Comparison of ENCODE assay signal across 8 cellular contexts in genomic region chr18:11154369-11154982, GRCh38. TPM values are rescaled to one million over a fixed set of nuclear protein-coding genes. Genes with fewer than 3 reads are reported as not detected.
DNase-seq lines count a peak whose midpoint lies in the region; ATAC-seq and TF ChIP-seq lines count a peak whose summit lies in the region.

No MANE protein-coding gene starts in this region.

- peaks cover 6% of the 10 kb centered on the region for H3K4me1 Mint-ChIP-seq in neural crest cell

- H3K9me3 Mint-ChIP-seq in neural crest cell, result no peaks in the 10 kb centered on the region

- DNase-seq in NOMO-1 treated with DMSO at 0.1 percent for 48 hours (lab: John Stamatoyannopoulos, UW; ENCODE audit: unreplicated experiment) (peak; percentile 21), NOMO-1 treated with dmso at 0.1 percent for 144 hours (lab: John Stamatoyannopoulos, UW; ENCODE audit: unreplicated experiment) (no peak), NCI-H2196 (lab: John Stamatoyannopoulos, UW; ENCODE audit: unreplicated experiment) (peak; percentile 90), cardiac fibroblast (ENCODE audit: low read depth in 2 of 2) (peak; percentile 74 to 78), neural crest cell (ENCODE audit: low read depth, low spot score) (no peak)
- no peak for DNase-seq in stimulated activated CD4-positive, alpha-beta T cell treated with anti-CD3 and anti-CD28 coated beads, Interleukin-4, amount 100 ng/mL, for 4 hours

- peak; percentile 33 for TF ChIP-seq CTCF in cardiac fibroblast (IDR thresholded peaks at IDR 0.05; ENCODE audit: low read depth, low read length)
- TF ChIP-seq CTCF in neural crest cell (conservative IDR thresholded peaks at IDR 0.05), result peak; percentile 77

- peak overlapping the region; percentile 39 for H3K4me3 Mint-ChIP-seq in neural crest cell

- ATAC-seq in HG03520 (IDR thresholded peaks at IDR 0.05; ENCODE audit: unreplicated experiment) (no peak), GM18907 (IDR thresholded peaks at IDR 0.05; ENCODE audit: unreplicated experiment) (no peak)

- peaks cover 24% of the 10 kb centered on the region for H3K27me3 Mint-ChIP-seq in neural crest cell (ENCODE audit: low read depth)

- no peaks in the 10 kb centered on the region for H3K36me3 Mint-ChIP-seq in neural crest cell (ENCODE audit: low read depth)

- no peak overlapping the region for H3K27ac Mint-ChIP-seq in neural crest cell (ENCODE audit: unreplicated experiment)

- no peak overlapping the region for H3K4me3 ChIP-seq in cardiac fibroblast (replicated peaks in 1 of 2; ENCODE audit: low read depth in 2 of 2, low read length in 2 of 2)

RNA-seq across cellular contexts. Expression of gene PIEZO2, which starts 5.1 kb away (rescaled TPM):
- total RNA-seq in neural crest cell, result 15.5 and 17.0 TPM in 2 replicates

Comparison
In these comparisons a context has a peak if more than half of its experiments do, and no peak if none do; other contexts are left out.
1. DNase-seq: peak in NOMO-1 treated with DMSO at 0.1 percent for 48 hours (single experiment), NCI-H2196 (single experiment) and cardiac fibroblast (2 of 2); none in NOMO-1 treated with dmso at 0.1 percent for 144 hours (single experiment), neural crest cell (single experiment) and stimulated activated CD4-positive, alpha-beta T cell treated with anti-CD3 and anti-CD28 coated beads, Interleukin-4, amount 100 ng/mL, for 4 hours (0 of 2).